Comparison of ENCODE assay signal across 1 cellular context in the genomic region with DNA sequence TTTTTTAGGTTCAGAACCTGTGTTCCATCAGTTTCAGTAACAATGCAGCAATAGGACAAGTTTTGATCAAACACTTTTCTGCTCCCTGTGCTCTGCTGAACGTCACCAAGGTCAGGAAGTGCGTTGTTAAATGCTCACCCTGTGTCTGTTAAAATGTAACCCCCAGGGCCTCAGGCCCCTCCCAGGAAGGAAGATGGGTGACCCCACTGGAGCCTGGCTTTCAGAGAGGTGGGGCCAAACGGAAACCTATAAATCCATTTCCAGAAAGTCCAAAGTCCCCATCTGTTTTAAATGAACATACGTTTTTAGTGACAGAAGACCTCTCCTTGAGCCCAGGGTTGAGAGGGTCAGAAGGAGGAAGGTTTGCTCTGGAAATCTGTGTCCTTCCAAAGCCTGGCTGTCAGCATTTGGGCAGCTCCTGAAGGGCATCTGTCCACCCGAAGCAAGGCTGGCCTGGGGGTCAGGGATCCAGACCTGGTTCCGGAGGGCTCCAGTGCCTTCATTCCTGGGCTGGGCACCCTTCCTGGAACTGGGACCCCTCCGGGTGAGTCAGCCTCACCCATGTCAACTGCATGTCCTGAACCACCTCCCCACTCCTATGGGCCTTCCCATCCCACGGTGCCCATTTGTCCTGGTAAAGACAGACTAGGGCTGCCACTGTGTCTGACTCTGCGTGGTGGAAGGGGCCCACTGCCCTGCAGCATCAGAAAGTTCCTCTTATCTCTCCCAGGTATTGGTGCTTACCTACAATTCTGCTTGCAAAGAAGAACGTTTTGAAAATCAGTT.
A peak's percentile ranks its signal among the peaks of the same experiment; 100 is the strongest.
TF ChIP-seq lines count a peak whose summit lies in the region.

No MANE protein-coding gene starts in this region.

TF ChIP-seq in HepG2, 621 proteins besides CTCF, POLR2A, EP300 and RAD21 (continued from another document and continues in another):
- TF ChIP-seq, protein P1, sequence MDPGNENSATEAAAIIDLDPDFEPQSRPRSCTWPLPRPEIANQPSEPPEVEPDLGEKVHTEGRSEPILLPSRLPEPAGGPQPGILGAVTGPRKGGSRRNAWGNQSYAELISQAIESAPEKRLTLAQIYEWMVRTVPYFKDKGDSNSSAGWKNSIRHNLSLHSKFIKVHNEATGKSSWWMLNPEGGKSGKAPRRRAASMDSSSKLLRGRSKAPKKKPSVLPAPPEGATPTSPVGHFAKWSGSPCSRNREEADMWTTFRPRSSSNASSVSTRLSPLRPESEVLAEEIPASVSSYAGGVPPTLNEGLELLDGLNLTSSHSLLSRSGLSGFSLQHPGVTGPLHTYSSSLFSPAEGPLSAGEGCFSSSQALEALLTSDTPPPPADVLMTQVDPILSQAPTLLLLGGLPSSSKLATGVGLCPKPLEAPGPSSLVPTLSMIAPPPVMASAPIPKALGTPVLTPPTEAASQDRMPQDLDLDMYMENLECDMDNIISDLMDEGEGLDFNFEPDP (CRISPR knock-in tag; conservative IDR thresholded peaks at IDR 0.05), result no peak
- no peak for TF ChIP-seq RFX5 (IDR thresholded peaks at IDR 0.05; ENCODE audit: low read depth, low read length)
- TF ChIP-seq HHEX (CRISPR knock-in tag; IDR thresholded peaks at IDR 0.05), result 0 out of 2 replicates have a peak, but pooled peaks have one; percentile 5
- TF ChIP-seq HES4 (CRISPR knock-in tag; IDR thresholded peaks at IDR 0.05; ENCODE audit: borderline replicate concordance), result no peak; the same call in 1 of the 2 replicates
- no peak for TF ChIP-seq NFAT5 (CRISPR knock-in tag; IDR thresholded peaks at IDR 0.05)
- TF ChIP-seq ZMAT3 (CRISPR knock-in tag; conservative IDR thresholded peaks at IDR 0.05), result no peak; the same call in 1 of the 2 replicates
- no peak for TF ChIP-seq SIN3B (IDR thresholded peaks at IDR 0.05; ENCODE audit: low read length)
- no peak for TF ChIP-seq ZNF34 (CRISPR knock-in tag; IDR thresholded peaks at IDR 0.05; ENCODE audit: borderline replicate concordance)
- TF ChIP-seq ZNF609 (CRISPR knock-in tag; IDR thresholded peaks at IDR 0.05; ENCODE audit: borderline replicate concordance), result peak; percentile 71; the same call in 1 of the 2 replicates
- TF ChIP-seq PRDM4 (CRISPR knock-in tag; IDR thresholded peaks at IDR 0.05; ENCODE audit: borderline replicate concordance), result no peak
- no peak for TF ChIP-seq ZNF382 (CRISPR knock-in tag; IDR thresholded peaks at IDR 0.05; ENCODE audit: borderline replicate concordance)
- TF ChIP-seq EHMT2 (IDR thresholded peaks at IDR 0.05; ENCODE audit: borderline replicate concordance, low read depth, low read length), result no peak
- TF ChIP-seq PRMT3 (CRISPR knock-in tag; IDR thresholded peaks at IDR 0.05; ENCODE audit: borderline replicate concordance, low read depth), result 0 out of 2 replicates have a peak, but pooled peaks have one; percentile 49
- 0 out of 2 replicates have a peak, but pooled peaks have one; percentile 31 for TF ChIP-seq ZZZ3 (CRISPR knock-in tag; IDR thresholded peaks at IDR 0.05; ENCODE audit: borderline replicate concordance)
- peak; percentile 8 for TF ChIP-seq TBL1XR1 (IDR thresholded peaks at IDR 0.05; ENCODE audit: borderline replicate concordance, low read length, partially characterized antibody)
- TF ChIP-seq DRAP1 (CRISPR knock-in tag; IDR thresholded peaks at IDR 0.05), result peak; percentile 98
- no peak for TF ChIP-seq ZNF205 (CRISPR knock-in tag; IDR thresholded peaks at IDR 0.05)
- TF ChIP-seq TERF1 (CRISPR knock-in tag; IDR thresholded peaks at IDR 0.05), result no peak
- TF ChIP-seq ZNF414 (CRISPR knock-in tag; IDR thresholded peaks at IDR 0.05), result peak; percentile 74; the same call in 1 of the 2 replicates
- no peak for TF ChIP-seq GLI4 (CRISPR knock-in tag; IDR thresholded peaks at IDR 0.05; ENCODE audit: borderline replicate concordance)
- TF ChIP-seq HNRNPUL1 (IDR thresholded peaks at IDR 0.05; ENCODE audit: low read depth, low read length), result no peak
- TF ChIP-seq, protein P2, sequence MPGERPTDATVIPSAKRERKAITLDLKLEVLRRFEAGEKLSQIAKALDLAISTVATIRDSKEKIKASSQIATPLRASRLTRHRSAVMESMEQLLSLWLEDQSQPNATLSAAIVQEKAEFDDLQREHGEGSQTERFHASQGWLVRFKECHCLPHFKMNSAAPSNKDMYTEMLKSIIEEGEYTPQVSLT (CRISPR knock-in tag; IDR thresholded peaks at IDR 0.05; ENCODE audit: borderline replicate concordance, low read depth), result 0 out of 2 replicates have a peak, but pooled peaks have one; percentile 30
- no peak for TF ChIP-seq ZNF503 (CRISPR knock-in tag; IDR thresholded peaks at IDR 0.05)
- TF ChIP-seq KDM2A (CRISPR knock-in tag; IDR thresholded peaks at IDR 0.05; ENCODE audit: borderline replicate concordance, low read depth), result no peak; the same call in 1 of the 2 replicates
- 0 out of 2 replicates have a peak, but pooled peaks have one; percentile 18 for TF ChIP-seq ZNF768 (CRISPR knock-in tag; IDR thresholded peaks at IDR 0.05)
- no peak for TF ChIP-seq ZNF577 (CRISPR knock-in tag; IDR thresholded peaks at IDR 0.05; ENCODE audit: borderline replicate concordance, low read depth)
- TF ChIP-seq PHF20 (CRISPR knock-in tag; IDR thresholded peaks at IDR 0.05), result peak; percentile 25; the same call in 1 of the 2 replicates
- peak; percentile 53 for TF ChIP-seq FOSL2 (CRISPR knock-in tag; IDR thresholded peaks at IDR 0.05)
- no peak for TF ChIP-seq RNF2 (conservative IDR thresholded peaks at IDR 0.05; ENCODE audit: low read depth)
- TF ChIP-seq NFE2L1 (CRISPR knock-in tag; IDR thresholded peaks at IDR 0.05; ENCODE audit: borderline replicate concordance), result no peak
- TF ChIP-seq RBM22 (optimal IDR thresholded peaks at IDR 0.05; ENCODE audit: low read length), result no peak
- no peak for TF ChIP-seq RORA (CRISPR knock-in tag; IDR thresholded peaks at IDR 0.05)
- TF ChIP-seq SYNCRIP (IDR thresholded peaks at IDR 0.05; ENCODE audit: insufficient read depth, low read depth, low read length), result no peak
- no peak for TF ChIP-seq ZNF660 (CRISPR knock-in tag; IDR thresholded peaks at IDR 0.05; ENCODE audit: borderline replicate concordance, low read depth)
- no peak for TF ChIP-seq PAWR (CRISPR knock-in tag; IDR thresholded peaks at IDR 0.05; ENCODE audit: borderline replicate concordance)
